In the genomic region with DNA sequence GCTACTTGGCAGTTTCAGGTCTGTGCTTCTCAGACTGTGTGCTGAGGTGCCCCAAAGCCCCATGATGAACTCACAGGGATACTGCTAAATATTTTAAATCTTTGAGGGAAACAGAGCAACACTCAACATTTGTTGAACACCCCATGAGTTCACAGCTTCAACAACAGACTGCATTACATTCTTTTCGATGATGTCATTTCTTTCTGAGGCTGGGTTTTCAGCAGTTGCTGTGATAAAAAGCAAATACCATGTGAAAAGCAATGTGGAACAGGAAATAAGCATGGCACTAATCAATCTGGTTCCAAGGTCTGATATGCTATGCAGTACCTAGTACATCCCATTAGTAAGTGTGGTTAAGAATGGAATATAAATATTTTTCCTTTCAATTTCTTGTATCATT, we compare ENCODE assay signal across 15 cellular contexts.
DNase-seq lines count a peak whose midpoint lies in the region; ATAC-seq, FAIRE-seq and TF ChIP-seq lines count a peak whose summit lies in the region.
"Had no signal": no experiment of that assay in that cellular context is flagged by ENCODE, and none has a peak within 500 bp of the region (broad histone marks: within the 10 kb centered on the region; RNA-seq: fewer than 3 reads in every experiment).

No MANE protein-coding gene starts in this region.

- H3K4me1 ChIP-seq in left ventricle myocardium inferior (peaks cover 97% of the 10 kb centered on the region), mesendoderm (ENCODE audit: control insufficient read depth, low read depth, low read length) (peaks cover 17% of the 10 kb centered on the region)

- no peak overlapping the region for H2BK15ac ChIP-seq in mesendoderm (replicated peaks; ENCODE audit: low read depth)

- FAIRE-seq in urothelium cell line (lab: Jason Lieb, UNC) = no peak
- FAIRE-seq: A204.1 had no signal

- H3K4ac ChIP-seq in mesendoderm (ENCODE audit: low read depth, low read length) = no peak overlapping the region

- peak overlapping the region; percentile 87 for H3K27ac ChIP-seq in left ventricle myocardium inferior (replicated peaks)
- no peak overlapping the region for H3K27ac ChIP-seq in mesendoderm (ENCODE audit: low read depth, low read length)
- H3K27ac ChIP-seq: cardiac muscle cell had no signal

- no peaks in the 10 kb centered on the region for H3K79me2 ChIP-seq in mesendoderm (ENCODE audit: control insufficient read depth, insufficient read depth, low read length)

- WGBS in mesendoderm (ENCODE audit: extremely low coverage, insufficient coverage, low lambda C conversion rate) = no CpG with 5 or more reads among the region's 1 CpG

- H3K4me1 Mint-ChIP-seq in Calu3 (ENCODE audit: low read depth, unreplicated experiment) = peaks cover 29% of the 10 kb centered on the region
- H3K4me1 Mint-ChIP-seq: T-helper 17 cell had no signal

- H3K27me3 Mint-ChIP-seq in Calu3 (ENCODE audit: unreplicated experiment) = no peaks in the 10 kb centered on the region

- no peak overlapping the region for H3K4me3 Mint-ChIP-seq in Calu3 (ENCODE audit: low read depth, unreplicated experiment)
- H3K4me3 Mint-ChIP-seq: T-helper 17 cell had no signal

- TF ChIP-seq CTCF in left ventricle myocardium inferior (IDR thresholded peaks at IDR 0.05; ENCODE audit: borderline replicate concordance) (no peak), choroid plexus epithelial cell (conservative IDR thresholded peaks at IDR 0.05; ENCODE audit: low read depth, low read length) (no peak), Calu3 (IDR thresholded peaks at IDR 0.05; ENCODE audit: unreplicated experiment) (no peak)

- intact Hi-C loops in left ventricle myocardium inferior (cut with micrococcal nuclease) (no loop called here), left ventricle myocardium superior (cut with micrococcal nuclease) (no loop called here), Calu3 (cut with micrococcal nuclease; ENCODE audit: unreplicated experiment) (loop anchor here (5.0 kb wide), 2 partner anchors 48 to 78 kb away; no protein-coding TSS in a partner anchor)

- H3K9me3 ChIP-seq in left ventricle myocardium inferior (replicated peaks) = no peaks in the 10 kb centered on the region
- H3K9me3 ChIP-seq: gastrocnemius medialis had no signal

- no peak overlapping the region for H3K18ac ChIP-seq in mesendoderm (ENCODE audit: low read length)

- no peak for DNase-seq in left ventricle myocardium inferior
- no peak for DNase-seq in left ventricle myocardium superior
- peak; percentile 82 for DNase-seq in choroid plexus epithelial cell (ENCODE audit: low read depth)
- peak; percentile 88 for DNase-seq in mesendoderm
- peak; percentile 31 for DNase-seq in urothelium cell line (ENCODE audit: low spot score)
- no peak for DNase-seq in Calu3
- DNase-seq in NCI-H187 treated with DMSO at 0.1 percent for 48 hours (lab: John Stamatoyannopoulos, UW) = no peak
- no peak for DNase-seq in GM19238 (ENCODE audit: insufficient read length, low spot score)
- DNase-seq: gastrocnemius medialis; H7; NCI-H1105 treated with DMSO at 0.1 percent for 48 hours; stimulated activated naive CD4-positive, alpha-beta T cell; T-helper 17 cell had no signal

- H3K36me3 Mint-ChIP-seq in Calu3 (ENCODE audit: insufficient read depth, unreplicated experiment) = no peaks in the 10 kb centered on the region

- no peak overlapping the region for H3K4me3 ChIP-seq in left ventricle myocardium inferior
- no peak overlapping the region for H3K4me3 ChIP-seq in choroid plexus epithelial cell (ENCODE audit: low read depth, low read length)
- no peak overlapping the region for H3K4me3 ChIP-seq in mesendoderm (ENCODE audit: low read length)
- H3K4me3 ChIP-seq: cardiac muscle cell, gastrocnemius medialis had no signal

- ATAC-seq in left ventricle myocardium superior = no peak
- ATAC-seq: gastrocnemius medialis, T-helper 17 cell had no signal

- H4K5ac ChIP-seq in mesendoderm (ENCODE audit: low read length) = no peak overlapping the region

- CTCF ChIA-PET in Calu3 (lab: Charles Lee) = no interaction called here

- peak overlapping the region; percentile 62 for H3K56ac ChIP-seq in mesendoderm (ENCODE audit: low read length)

- H3K23ac ChIP-seq in mesendoderm (ENCODE audit: low read length) = no peak overlapping the region

- no peak overlapping the region for H3K4me2 ChIP-seq in mesendoderm (ENCODE audit: low read length)

- H4K8ac ChIP-seq in mesendoderm (ENCODE audit: low read depth, low read length) = no peak overlapping the region

- H3K9ac ChIP-seq in mesendoderm (ENCODE audit: low read length) = no peak overlapping the region

- peak overlapping the region; percentile 62 for H2AK5ac ChIP-seq in mesendoderm (ENCODE audit: low read length)

- H3K27ac Mint-ChIP-seq in Calu3 (ENCODE audit: unreplicated experiment) = no peak overlapping the region
- H3K27ac Mint-ChIP-seq: T-helper 17 cell had no signal

- peaks cover 5% of the 10 kb centered on the region for H3K79me1 ChIP-seq in mesendoderm (ENCODE audit: low read length)

- H2BK5ac ChIP-seq in mesendoderm (ENCODE audit: low read length) = no peak overlapping the region

- H3K36me3 ChIP-seq in left ventricle myocardium inferior = no peaks in the 10 kb centered on the region
- no peaks in the 10 kb centered on the region for H3K36me3 ChIP-seq in mesendoderm (ENCODE audit: control insufficient read depth, insufficient read depth, low read length)
- H3K36me3 ChIP-seq: cardiac muscle cell, gastrocnemius medialis had no signal

- no peaks in the 10 kb centered on the region for H3K9me3 Mint-ChIP-seq in Calu3 (ENCODE audit: low read depth, unreplicated experiment)

- H3K27me3 ChIP-seq in left ventricle myocardium inferior (ENCODE audit: low read depth) (no peaks in the 10 kb centered on the region), mesendoderm (ENCODE audit: insufficient read depth, low read length, poor library complexity) (no peaks in the 10 kb centered on the region)
- H3K27me3 ChIP-seq: cardiac muscle cell, gastrocnemius medialis had no signal

- BruUV-seq in Calu3 (replicated peaks; lab: Mats Ljungman, UMichigan) = no TSS peak

- H2BK120ac ChIP-seq in mesendoderm (ENCODE audit: low read depth, low read length) = no peak overlapping the region

Comparison
In these comparisons a context has a peak if more than half of its experiments do, and no peak if none do; other contexts are left out.
1. DNase-seq: peak in choroid plexus epithelial cell (single experiment), mesendoderm (single experiment) and urothelium cell line (single experiment); none in left ventricle myocardium inferior (single experiment), left ventricle myocardium superior (single experiment), Calu3 (single experiment), NCI-H187 treated with DMSO at 0.1 percent for 48 hours (single experiment) and GM19238 (single experiment).